ENCODE assay signal across 8 cellular contexts in the genomic region with DNA sequence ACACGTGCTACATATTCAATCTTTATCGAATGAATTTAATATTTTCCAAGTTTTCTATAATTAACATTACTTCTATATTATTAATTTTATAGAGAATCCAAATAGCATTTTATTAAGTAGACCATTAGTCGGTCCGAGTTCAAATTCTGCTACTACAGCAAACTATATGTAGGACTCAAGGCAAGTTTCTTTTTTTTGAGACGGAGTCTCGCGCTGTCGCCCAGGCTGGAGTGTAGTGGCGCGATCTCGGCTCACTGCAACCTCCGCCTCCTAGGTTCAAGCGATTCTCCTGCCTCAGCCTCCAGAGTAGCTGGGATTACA. TPM values are rescaled to one million over a fixed set of nuclear protein-coding genes. Genes with fewer than 3 reads are reported as not detected.
DNase-seq lines count a peak whose midpoint lies in the region; ATAC-seq and TF ChIP-seq lines count a peak whose summit lies in the region.
"Not testable (repeated sequence)": the region's sequence is repeated elsewhere in the genome, so short reads cannot be mapped to it uniquely, and the experiment has no call there.

No MANE protein-coding gene starts in this region.

- DNase-seq in left lung, upper lobe of left lung: not testable (repeated sequence)

- not testable (repeated sequence) for H3K27me3 ChIP-seq in HUES64 (ENCODE audit: insufficient read depth, low read length); esophagus (ENCODE audit: control insufficient read depth in 1 of 2, insufficient read depth in 2 of 2, low read length in 2 of 2); left lung; parathyroid adenoma (ENCODE audit: control insufficient read depth, insufficient read depth, low read length); upper lobe of left lung

- H3K4me3 ChIP-seq in GM08714 (ENCODE audit: low read length) (peak overlapping the region; percentile 74), HUES64 (ENCODE audit: low read length) (peak overlapping the region; percentile 76), esophagus (ENCODE audit: low read depth in 1 of 2, low read length in 2 of 2) (peak overlapping the region; percentile 62 to 98), left lung (peak overlapping the region; percentile 48 to 86), parathyroid adenoma (ENCODE audit: low read depth, low read length) (peak overlapping the region; percentile 96), upper lobe of left lung (peak overlapping the region; percentile 42 to 92 (median 60))

- not testable (repeated sequence) for TF ChIP-seq POLR2A in upper lobe of left lung (IDR thresholded peaks at IDR 0.05)

- H3K4me2 ChIP-seq in parathyroid adenoma (ENCODE audit: low read length), result peak overlapping the region; percentile 80

- not testable (repeated sequence) for H3K9me3 ChIP-seq in HUES64 (ENCODE audit: insufficient read depth, low read depth, low read length); esophagus (ENCODE audit: control insufficient read depth in 2 of 2, insufficient read depth in 1 of 2, low read depth in 1 of 2, low read length in 1 of 2); left lung; parathyroid adenoma (ENCODE audit: control insufficient read depth, low read length); upper lobe of left lung

- intact Hi-C loops in left lung (cut with DNase I), result not testable (repeated sequence)

- peak overlapping the region; percentile 91 for H2AFZ ChIP-seq in parathyroid adenoma

- not testable (repeated sequence) for H3K4me1 ChIP-seq in HUES64 (ENCODE audit: insufficient read depth, low read length); esophagus (ENCODE audit: control insufficient read depth in 2 of 2, insufficient read depth in 2 of 2, low read length in 1 of 2); parathyroid adenoma
- H3K4me1 ChIP-seq in left lung (peaks cover 0 to 19% of the 10 kb centered on the region in 2 donors), upper lobe of left lung (peaks cover 7 to 18% (median 12%) of the 10 kb centered on the region in 4 donors)

- TF ChIP-seq CTCF in left lung (IDR thresholded peaks at IDR 0.05); parathyroid adenoma (IDR thresholded peaks at IDR 0.05); upper lobe of left lung (IDR thresholded peaks at IDR 0.05): not testable (repeated sequence)

- H3K79me2 ChIP-seq in parathyroid adenoma, result not testable (repeated sequence)

- not testable (repeated sequence) for H3K36me3 ChIP-seq in HUES64 (ENCODE audit: insufficient read depth, low read length); esophagus (ENCODE audit: control insufficient read depth in 2 of 2, insufficient read depth in 2 of 2, low read length in 1 of 2); left lung; parathyroid adenoma (ENCODE audit: control insufficient read depth, insufficient read depth, low read length); upper lobe of left lung

- ATAC-seq in SK-N-SH treated with all-trans-retinoic acid at 6 μM for 48 hours (peak; percentile 54), left lung (peak; percentile 11), upper lobe of left lung (ENCODE audit: low FRiP score in 2 of 2) (peak; percentile 1 to 44)

- peak overlapping the region; percentile 93 for H3K9ac ChIP-seq in HUES64 (ENCODE audit: low read depth, low read length)
- H3K9ac ChIP-seq in parathyroid adenoma, result not testable (repeated sequence)

- WGBS in HUES64, result 5% methylated on average over 11 of the region's 13 CpGs
- 6 to 8% methylated on average over 13 of the region's 13 CpGs for WGBS in esophagus, 2 donors
- 7 to 10% methylated on average over 12 to 13 of the region's 13 CpGs for WGBS in upper lobe of left lung, 2 donors

- peak overlapping the region; percentile 86; the same call in 1 of the 2 replicates for H3K27ac ChIP-seq in HUES64 (ENCODE audit: low read depth, low read length)
- peak overlapping the region; percentile 83 for H3K27ac ChIP-seq in angular gyrus (ENCODE audit: low read depth, low read length)
- H3K27ac ChIP-seq in esophagus (ENCODE audit: low read depth in 2 of 2, low read length in 1 of 2), result peak overlapping the region; percentile 89 to 95
- H3K27ac ChIP-seq in left lung, result peak overlapping the region; percentile 92
- H3K27ac ChIP-seq in parathyroid adenoma, result peak overlapping the region; percentile 87
- H3K27ac ChIP-seq in upper lobe of left lung, result peak overlapping the region; percentile 88 to 95 (median 90)

- TF ChIP-seq EP300 in upper lobe of left lung (IDR thresholded peaks at IDR 0.05), result not testable (repeated sequence)

TF ChIP-seq in SK-N-SH treated with all-trans-retinoic acid at 6 μM for 48 hours, 23 proteins besides CTCF, POLR2A, EP300 and RAD21:
- TF ChIP-seq, protein P1, sequence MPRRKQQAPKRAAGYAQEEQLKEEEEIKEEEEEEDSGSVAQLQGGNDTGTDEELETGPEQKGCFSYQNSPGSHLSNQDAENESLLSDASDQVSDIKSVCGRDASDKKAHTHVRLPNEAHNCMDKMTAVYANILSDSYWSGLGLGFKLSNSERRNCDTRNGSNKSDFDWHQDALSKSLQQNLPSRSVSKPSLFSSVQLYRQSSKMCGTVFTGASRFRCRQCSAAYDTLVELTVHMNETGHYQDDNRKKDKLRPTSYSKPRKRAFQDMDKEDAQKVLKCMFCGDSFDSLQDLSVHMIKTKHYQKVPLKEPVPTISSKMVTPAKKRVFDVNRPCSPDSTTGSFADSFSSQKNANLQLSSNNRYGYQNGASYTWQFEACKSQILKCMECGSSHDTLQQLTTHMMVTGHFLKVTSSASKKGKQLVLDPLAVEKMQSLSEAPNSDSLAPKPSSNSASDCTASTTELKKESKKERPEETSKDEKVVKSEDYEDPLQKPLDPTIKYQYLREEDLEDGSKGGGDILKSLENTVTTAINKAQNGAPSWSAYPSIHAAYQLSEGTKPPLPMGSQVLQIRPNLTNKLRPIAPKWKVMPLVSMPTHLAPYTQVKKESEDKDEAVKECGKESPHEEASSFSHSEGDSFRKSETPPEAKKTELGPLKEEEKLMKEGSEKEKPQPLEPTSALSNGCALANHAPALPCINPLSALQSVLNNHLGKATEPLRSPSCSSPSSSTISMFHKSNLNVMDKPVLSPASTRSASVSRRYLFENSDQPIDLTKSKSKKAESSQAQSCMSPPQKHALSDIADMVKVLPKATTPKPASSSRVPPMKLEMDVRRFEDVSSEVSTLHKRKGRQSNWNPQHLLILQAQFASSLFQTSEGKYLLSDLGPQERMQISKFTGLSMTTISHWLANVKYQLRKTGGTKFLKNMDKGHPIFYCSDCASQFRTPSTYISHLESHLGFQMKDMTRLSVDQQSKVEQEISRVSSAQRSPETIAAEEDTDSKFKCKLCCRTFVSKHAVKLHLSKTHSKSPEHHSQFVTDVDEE (CRISPR knock-in tag; IDR thresholded peaks at IDR 0.05), result peak; percentile 39; the same call in 1 of the 2 replicates

RNA-seq across cellular contexts. Expression of a gene that starts 0.7 kb away (rescaled TPM):
- polyA plus RNA-seq in HUES64 (2013, experiment 1 of 2), result 22.0 TPM
- polyA plus RNA-seq in HUES64 (2013, experiment 2 of 2), result 23.0 TPM
- polyA plus RNA-seq in esophagus, result 1 to 10 TPM; 3.3 to 4.9 TPM
- total RNA-seq in left lung (10 to 100 TPM; 29.3 to 29.9 TPM), upper lobe of left lung (10 to 100 TPM in 5 of 6 donors, 1 to 10 TPM in 1; 3.6 to 30.4 (median 18.7) TPM)
